ENCODE assay signal across 8 cellular contexts in genomic region chr6:45545416-45545815, GRCh38.
"Had no signal": no experiment of that assay in that cellular context is flagged by ENCODE, and none has a peak within 500 bp of the region (broad histone marks: within the 10 kb centered on the region; RNA-seq: fewer than 3 reads in every experiment).

No MANE protein-coding gene starts in this region.

- H3K4me3 ChIP-seq: GM23248, GM23338, HAP-1 had no signal

- H2AFZ ChIP-seq: GM23248, GM23338 had no signal

- H3K4me3 Mint-ChIP-seq: GM23338, H9, HFFc6 had no signal

- H3K4me1 Mint-ChIP-seq: GM23338, H9 had no signal

- H3K27ac Mint-ChIP-seq: GM23338, H9, HFFc6 had no signal

- H3K27ac ChIP-seq: GM23248 had no signal

- H3K9ac ChIP-seq: GM23248 had no signal

- H3K9me3 Mint-ChIP-seq: GM23338, H9, HFFc6 had no signal

- H3K36me3 ChIP-seq: HAP-1 had no signal

- DNase-seq: GM23248, GOT3, H7, H9, HCEC 1CT, HFFc6 had no signal

- H3K9me3 ChIP-seq: HAP-1 had no signal

- H3K4me1 ChIP-seq: HAP-1 had no signal

- H3K4me2 ChIP-seq: GM23338 had no signal
